In genomic region chr6:148059869-148060268, GRCh38 we compare ENCODE assay signal across 34 cellular contexts.
"Had no signal": no experiment of that assay in that cellular context is flagged by ENCODE, and none has a peak within 500 bp of the region (broad histone marks: within the 10 kb centered on the region; RNA-seq: fewer than 3 reads in every experiment).

No MANE protein-coding gene starts in this region.

- H3K27me3 ChIP-seq: adrenal gland, body of pancreas, brain microvascular endothelial cell, breast epithelium had no signal

- H3K36me3 ChIP-seq: adrenal gland, brain microvascular endothelial cell, breast epithelium had no signal

- FAIRE-seq: astrocyte, TTC549 had no signal

- H3K4me1 ChIP-seq: adrenal gland, body of pancreas, breast epithelium had no signal

- H3K4me3 ChIP-seq: adrenal gland, body of pancreas, breast epithelium had no signal

- H3K27ac ChIP-seq: adrenal gland, body of pancreas, brain microvascular endothelial cell, breast epithelium, VCaP had no signal

- ATAC-seq: activated CD8-positive, alpha-beta T cell treated with anti-CD3 and anti-CD28 coated beads for 36 hours; activated naive CD4-positive, alpha-beta T cell treated with anti-CD3 and anti-CD28 coated beads, Interleukin-2, amount 50 U/mL, for 72 hours; activated T-cell treated with anti-CD3 and anti-CD28 coated beads, Interleukin-2, amount 50 U/mL, for 4 hours; activated T-cell treated with anti-CD3 and anti-CD28 coated beads, Interleukin-2, amount 50 U/mL, for 72 hours; activated T-helper 17 cell treated with anti-CD3 and anti-CD28 coated beads, Interleukin-2, amount 50 U/mL, for 72 hours; body of pancreas had no signal

- DNase-seq: activated B cell treated with CpG ODN at 0.5 μM for 24 hours; activated CD4-positive, alpha-beta memory T cell treated with anti-CD3 and anti-CD28 coated beads for 36 hours; activated CD4-positive, alpha-beta T cell treated with anti-CD3 and anti-CD28 coated beads for 4 hours; activated CD4-positive, alpha-beta T cell treated with anti-CD3 and anti-CD28 coated beads, Interleukin-2, amount 10 ng/mL, durations not matched to agents 24 days and 14 days; activated CD4-positive, alpha-beta T cell treated with anti-CD3 and anti-CD28 coated beads, Interleukin-2, amount 50 U/mL, for 1 hour; activated CD4-positive, alpha-beta T cell treated with anti-CD3 and anti-CD28 coated beads, Interleukin-2, amount 50 U/mL, for 4 hours; activated CD4-positive, CD25-positive, alpha-beta regulatory T cell treated with anti-CD3 and anti-CD28 coated beads, Interleukin-2, amount 50 U/mL, for 72 hours; activated CD8-positive, alpha-beta memory T cell treated with anti-CD3 and anti-CD28 coated beads, Interleukin-2, amount 50 U/mL, for 4 hours; activated CD8-positive, alpha-beta T cell treated with anti-CD3 and anti-CD28 coated beads for 36 hours; activated effector memory CD4-positive, alpha-beta T cell treated with anti-CD3 and anti-CD28 coated beads, Interleukin-2, amount 50 U/mL, for 16 hours; activated gamma-delta T cell treated with Interleukin-2 at 50 U/mL for 16 hours; activated naive CD4-positive, alpha-beta T cell; activated naive CD4-positive, alpha-beta T cell treated with anti-CD3 and anti-CD28 coated beads for 36 hours; activated naive CD4-positive, alpha-beta T cell treated with anti-CD3 and anti-CD28 coated beads, Interleukin-2, amount 50 U/mL, for 16 hours; activated naive CD8-positive, alpha-beta T cell treated with anti-CD3 and anti-CD28 coated beads for 36 hours; activated T-cell treated with anti-CD3 and anti-CD28 coated beads for 4 hours; activated T-cell treated with anti-CD3 and anti-CD28 coated beads, Interleukin-2, amount 50 U/mL, for 1 hour; activated T-cell treated with anti-CD3 and anti-CD28 coated beads, Interleukin-2, amount 50 U/mL, for 4 hours; activated T-cell treated with anti-CD3 and anti-CD28 coated beads, Interleukin-2, amount 50 U/mL, for 72 hours; adrenal gland; amniotic stem cell; aorta; body of pancreas; brain microvascular endothelial cell; central memory CD4-positive, alpha-beta T cell; T-helper 1 cell; T-helper 2 cell; T-helper 9 cell had no signal

- H3K9me3 ChIP-seq: adrenal gland, body of pancreas had no signal
